Comparison of ENCODE assay signal across 10 cellular contexts in the genomic region with DNA sequence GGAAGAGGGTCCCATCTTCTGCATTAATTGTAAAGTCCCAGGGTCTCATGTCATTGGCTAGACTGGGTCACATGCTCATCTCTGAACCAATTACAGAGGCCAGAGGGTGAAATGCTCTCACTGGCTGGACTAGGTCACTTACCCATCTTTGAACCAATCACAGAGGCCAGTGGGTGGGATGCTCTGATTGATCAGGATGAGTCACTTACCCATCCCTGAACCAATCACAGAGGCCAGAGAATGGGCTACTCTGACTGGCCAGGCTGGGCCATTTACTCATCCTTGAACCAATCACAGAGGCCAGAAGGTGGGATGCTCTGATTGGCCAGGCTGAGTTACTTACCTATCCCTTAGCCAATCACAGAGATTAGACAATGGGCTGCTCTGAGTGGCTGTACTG. TPM values are rescaled to one million over a fixed set of nuclear protein-coding genes. Genes with fewer than 3 reads are reported as not detected.
DNase-seq lines count a peak whose midpoint lies in the region; ATAC-seq, FAIRE-seq and TF ChIP-seq lines count a peak whose summit lies in the region.
"Had no signal": no experiment of that assay in that cellular context is flagged by ENCODE, and none has a peak within 500 bp of the region (broad histone marks: within the 10 kb centered on the region; RNA-seq: fewer than 3 reads in every experiment).

No MANE protein-coding gene starts in this region.

- no peak overlapping the region for H4K5ac ChIP-seq in H1 (ENCODE audit: insufficient read length, low read depth, low read length)

- no peak for TF ChIP-seq POLR2A in H1 (IDR thresholded peaks at IDR 0.05; ENCODE audit: control extremely low read depth in 1 of 2, low read depth in 2 of 2, low read length in 2 of 2)

- no peak overlapping the region for H3K18ac ChIP-seq in H1 (ENCODE audit: extremely low read depth, low read length)

- no peak for TF ChIP-seq EP300 in H1 (IDR thresholded peaks at IDR 0.05; ENCODE audit: borderline replicate concordance in 1 of 2, low read depth in 2 of 2, low read length in 2 of 2)

- peak; percentile 11 for DNase-seq in activated T-cell treated with anti-CD3 and anti-CD28 coated beads for 24 hours (ENCODE audit: low read depth)
- DNase-seq in activated T-cell treated with anti-CD3 and anti-CD28 coated beads, Interleukin-2, amount 50 U/mL, for 1 hour, result no peak
- DNase-seq in PC-3, result peak; percentile 67
- DNase-seq in H1 (ENCODE audit: low read depth in 1 of 2, low spot score in 2 of 2), result no peak
- DNase-seq in smooth muscle cell (lab: John Stamatoyannopoulos, UW; ENCODE audit: unreplicated experiment), result no peak
- no peak for DNase-seq in activated effector memory CD4-positive, alpha-beta T cell treated with anti-CD3 and anti-CD28 coated beads, Interleukin-2, amount 50 U/mL, for 16 hours
- no peak for DNase-seq in progenitor cell of endocrine pancreas (ENCODE audit: low spot score, unreplicated experiment)
- DNase-seq: NCI-H526 treated with DMSO at 0.1 percent for 48 hours had no signal

- H3K4me2 ChIP-seq in PC-3 (ENCODE audit: low read length), result no peak overlapping the region
- no peak overlapping the region for H3K4me2 ChIP-seq in H1 (ENCODE audit: insufficient read depth in 1 of 2, low read depth in 2 of 2, low read length in 2 of 2)
- H3K4me2 ChIP-seq in smooth muscle cell, result no peak overlapping the region

- H3K56ac ChIP-seq in H1 (replicated peaks; ENCODE audit: insufficient read length, low read depth, low read length), result no peak overlapping the region

- H3K9me2 ChIP-seq in PC-3 (replicated peaks; ENCODE audit: low read length), result no peaks in the 10 kb centered on the region

- no peaks in the 10 kb centered on the region for H3K27me3 ChIP-seq in PC-3 (ENCODE audit: low read length)
- H3K27me3 ChIP-seq in H1 (replicated peaks in 1 of 4; ENCODE audit: control insufficient read depth in 3 of 4, extremely low read depth in 1 of 4, insufficient read depth in 3 of 4, low read length in 3 of 4), result no peaks in the 10 kb centered on the region
- H3K27me3 ChIP-seq in smooth muscle cell (ENCODE audit: low read depth), result no peaks in the 10 kb centered on the region
- H3K27me3 ChIP-seq: BLaER1 treated with 17β-estradiol and CSF1 and Interleukin-3, amounts not matched to agents 10 nM and 100 nM had no signal

- no peak for TF ChIP-seq RAD21 in H1 (IDR thresholded peaks at IDR 0.05 in 1 of 2, conservative IDR thresholded peaks at IDR 0.05 in 1 of 2; ENCODE audit: low read depth in 2 of 2, low read length in 2 of 2)

- FAIRE-seq in H1 (lab: Jason Lieb, UNC), result no peak

- POLR2A ChIA-PET in PC-3 (lab: Charles Lee; ENCODE audit: unreplicated experiment) (no interaction called here), H1 (lab: Charles Lee; ENCODE audit: partially characterized antibody) (no interaction called here)

- ATAC-seq in PC-3, result no peak
- peak; percentile 38 for ATAC-seq in stimulated activated memory B cell treated with anti-CD40 and anti-IgM and Interleukin-4, amounts not matched to agents 10 μg/mL and 1 μg/mL and 100 μg/mL, for 72 hours

- H3F3A ChIP-seq in PC-3 (ENCODE audit: low read length, unreplicated experiment) (no peaks in the 10 kb centered on the region), smooth muscle cell (ENCODE audit: low read depth) (no peaks in the 10 kb centered on the region)

- H3K4me3 Mint-ChIP-seq in stimulated activated memory B cell treated with anti-CD40 and anti-IgM and Interleukin-4, amounts not matched to agents 10 μg/mL and 1 μg/mL and 100 μg/mL, for 72 hours, result no peak overlapping the region
- no peak overlapping the region for H3K4me3 Mint-ChIP-seq in progenitor cell of endocrine pancreas (ENCODE audit: low read depth)

- peaks cover 12% of the 10 kb centered on the region for H3K27me3 Mint-ChIP-seq in stimulated activated memory B cell treated with anti-CD40 and anti-IgM and Interleukin-4, amounts not matched to agents 10 μg/mL and 1 μg/mL and 100 μg/mL, for 72 hours
- H3K27me3 Mint-ChIP-seq in progenitor cell of endocrine pancreas, result peaks cover 3% of the 10 kb centered on the region

- H3K36me3 ChIP-seq in PC-3 (ENCODE audit: low read depth, low read length) (peaks cover 33% of the 10 kb centered on the region), H1 (ENCODE audit: control insufficient read depth in 2 of 4, insufficient read depth in 4 of 4, low read length in 3 of 4) (no peaks in the 10 kb centered on the region), smooth muscle cell (ENCODE audit: low read depth) (no peaks in the 10 kb centered on the region)
- H3K36me3 ChIP-seq: BLaER1 treated with 17β-estradiol and CSF1 and Interleukin-3, amounts not matched to agents 10 nM and 100 nM had no signal

- H3K4me3 ChIP-seq in PC-3 (ENCODE audit: low read length), result no peak overlapping the region
- H3K4me3 ChIP-seq in H1 (ENCODE audit: extremely low read depth in 1 of 4, insufficient read depth in 2 of 4, low read depth in 3 of 4, low read length in 4 of 4), result no peak overlapping the region
- no peak overlapping the region for H3K4me3 ChIP-seq in smooth muscle cell
- H3K4me3 ChIP-seq: BLaER1 treated with 17β-estradiol and CSF1 and Interleukin-3, amounts not matched to agents 10 nM and 100 nM had no signal

- H2BK12ac ChIP-seq in H1 (ENCODE audit: low read depth, low read length), result no peak overlapping the region

- H3K4ac ChIP-seq in H1 (replicated peaks; ENCODE audit: insufficient read length, low read depth, low read length), result no peak overlapping the region

- peaks cover 4% of the 10 kb centered on the region for H3K9me3 Mint-ChIP-seq in stimulated activated memory B cell treated with anti-CD40 and anti-IgM and Interleukin-4, amounts not matched to agents 10 μg/mL and 1 μg/mL and 100 μg/mL, for 72 hours
- no peaks in the 10 kb centered on the region for H3K9me3 Mint-ChIP-seq in progenitor cell of endocrine pancreas (ENCODE audit: low read depth)

- H2BK120ac ChIP-seq in H1 (replicated peaks; ENCODE audit: low read depth, low read length), result no peak overlapping the region

- intact Hi-C loops in PC-3 (cut with micrococcal nuclease), result no loop called here

- H2BK20ac ChIP-seq in H1 (ENCODE audit: low read length), result no peak overlapping the region

- H4K20me1 ChIP-seq in PC-3 (ENCODE audit: low read length) (peaks cover 3% of the 10 kb centered on the region; the same call in 1 of the 2 replicates), H1 (replicated peaks in 1 of 2; ENCODE audit: control insufficient read depth in 1 of 2, insufficient read depth in 2 of 2, low read length in 2 of 2) (no peaks in the 10 kb centered on the region), smooth muscle cell (ENCODE audit: low read depth) (no peaks in the 10 kb centered on the region)
- H4K20me1 ChIP-seq: BLaER1 treated with 17β-estradiol and CSF1 and Interleukin-3, amounts not matched to agents 10 nM and 100 nM had no signal

- H3K27ac Mint-ChIP-seq in stimulated activated memory B cell treated with anti-CD40 and anti-IgM and Interleukin-4, amounts not matched to agents 10 μg/mL and 1 μg/mL and 100 μg/mL, for 72 hours, result no peak overlapping the region
- H3K27ac Mint-ChIP-seq in progenitor cell of endocrine pancreas, result no peak overlapping the region

- H4K91ac ChIP-seq in H1 (replicated peaks; ENCODE audit: insufficient read length, low read length), result no peak overlapping the region

- CTCF ChIA-PET in PC-3 (lab: Charles Lee), result no interaction called here
- CTCF ChIA-PET in H1 (lab: Charles Lee; ENCODE audit: partially characterized antibody), result interaction anchor here (1.1 to 1.8 kb wide), 4 partner anchors 13 to 224 kb away, joined by 3 to 4 read pairs (median 4); no protein-coding TSS in a partner anchor

- no peak overlapping the region for H2AK5ac ChIP-seq in H1 (ENCODE audit: low read depth, low read length)

- no TSS peak for BruUV-seq in PC-3 (replicated peaks; lab: Mats Ljungman, UMichigan)

- H3K23ac ChIP-seq in H1 (ENCODE audit: insufficient read length), result no peak overlapping the region

- H3K79me2 ChIP-seq in PC-3 (ENCODE audit: low read length) (peaks cover 68% of the 10 kb centered on the region), H1 (ENCODE audit: control insufficient read depth in 1 of 2, insufficient read depth in 2 of 2, low read length in 2 of 2) (no peaks in the 10 kb centered on the region), smooth muscle cell (ENCODE audit: low read depth) (no peaks in the 10 kb centered on the region)

- no peaks in the 10 kb centered on the region for H3K23me2 ChIP-seq in H1 (ENCODE audit: low read depth, low read length)

- no peak overlapping the region for H2BK5ac ChIP-seq in H1 (ENCODE audit: low read depth, low read length)

- no peak overlapping the region for H3K27ac ChIP-seq in PC-3 (ENCODE audit: low read length)
- no peak overlapping the region for H3K27ac ChIP-seq in H1 (ENCODE audit: low read depth, low read length)
- H3K27ac ChIP-seq in smooth muscle cell (ENCODE audit: low read depth), result no peak overlapping the region
- H3K27ac ChIP-seq: BLaER1 treated with 17β-estradiol and CSF1 and Interleukin-3, amounts not matched to agents 10 nM and 100 nM had no signal

- no peak for TF ChIP-seq CTCF in PC-3 (conservative IDR thresholded peaks at IDR 0.05; ENCODE audit: low read depth, low read length)
- no peak for TF ChIP-seq CTCF in H1 (IDR thresholded peaks at IDR 0.05; ENCODE audit: control extremely low read depth in 1 of 3, insufficient read depth in 1 of 3, low read depth in 1 of 3, low read length in 3 of 3)
- no peak for TF ChIP-seq CTCF in smooth muscle cell (IDR thresholded peaks at IDR 0.05; ENCODE audit: borderline replicate concordance, insufficient read depth, poor library complexity, severe bottlenecking)
- no peak for TF ChIP-seq CTCF in progenitor cell of endocrine pancreas (IDR thresholded peaks at IDR 0.05; ENCODE audit: unreplicated experiment)

- H3K4me1 ChIP-seq in PC-3 (ENCODE audit: insufficient read depth, low read length) (peaks cover 11% of the 10 kb centered on the region), H1 (replicated peaks in 1 of 4; ENCODE audit: control insufficient read depth in 3 of 4, insufficient read depth in 4 of 4, low read length in 3 of 4) (peaks cover 0 to 5% (median 3%) of the 10 kb centered on the region in 4 experiments; a peak in 3 of 7 replicates), smooth muscle cell (ENCODE audit: low read depth) (no peaks in the 10 kb centered on the region)

- no peak overlapping the region; the same call in 1 of the 2 replicates for H4K8ac ChIP-seq in H1 (ENCODE audit: extremely low read depth, insufficient read depth, low read length)

- H3K79me1 ChIP-seq in H1 (ENCODE audit: low read depth, low read length), result no peaks in the 10 kb centered on the region

- H3K14ac ChIP-seq in H1 (ENCODE audit: insufficient read length), result no peak overlapping the region

- H2BK15ac ChIP-seq in H1 (ENCODE audit: low read length), result no peak overlapping the region

- no peaks in the 10 kb centered on the region for H3K9me3 ChIP-seq in PC-3 (ENCODE audit: low read length)
- H3K9me3 ChIP-seq in H1 (ENCODE audit: insufficient read depth in 2 of 2, low read depth in 1 of 2, low read length in 1 of 2), result peaks cover 2 to 21% of the 10 kb centered on the region in 2 experiments; a peak in 1 of 4 replicates
- no peaks in the 10 kb centered on the region for H3K9me3 ChIP-seq in smooth muscle cell (replicated peaks; ENCODE audit: low read depth)

- no peaks in the 10 kb centered on the region for H3K36me3 Mint-ChIP-seq in stimulated activated memory B cell treated with anti-CD40 and anti-IgM and Interleukin-4, amounts not matched to agents 10 μg/mL and 1 μg/mL and 100 μg/mL, for 72 hours
- peaks cover 2% of the 10 kb centered on the region for H3K36me3 Mint-ChIP-seq in progenitor cell of endocrine pancreas (ENCODE audit: insufficient read depth)

- H3K4me1 Mint-ChIP-seq in stimulated activated memory B cell treated with anti-CD40 and anti-IgM and Interleukin-4, amounts not matched to agents 10 μg/mL and 1 μg/mL and 100 μg/mL, for 72 hours, result no peaks in the 10 kb centered on the region
- H3K4me1 Mint-ChIP-seq in progenitor cell of endocrine pancreas (ENCODE audit: low read depth), result peaks cover 3% of the 10 kb centered on the region

- H3K9ac ChIP-seq in PC-3 (ENCODE audit: low read length) (no peak overlapping the region), H1 (replicated peaks in 1 of 4; ENCODE audit: extremely low read depth in 1 of 4, low read depth in 3 of 4, low read length in 3 of 4) (no peak overlapping the region), smooth muscle cell (ENCODE audit: low read depth) (no peak overlapping the region)
- H3K9ac ChIP-seq: BLaER1 treated with 17β-estradiol and CSF1 and Interleukin-3, amounts not matched to agents 10 nM and 100 nM had no signal

- H2AFZ ChIP-seq in PC-3 (ENCODE audit: low read length) (no peak overlapping the region), H1 (ENCODE audit: low read length) (no peak overlapping the region), smooth muscle cell (ENCODE audit: low read depth) (no peak overlapping the region)

RNA-seq across cellular contexts. Expression of a gene that starts 5.3 kb away (rescaled TPM):
- 115 and 130 TPM in 2 replicates for total RNA-seq in PC-3 (2014; rRNA removed)
- total RNA-seq in H1 (2021; fragmentation: NEBNext Ultra II Directional; extraction: Animal tissue kit (Norgen Biotek cat#: 25700)), result 0.43 and 0.54 TPM in 2 replicates
- polyA plus RNA-seq in H1 (2011; rRNA removed), result 0.45 and 0.52 TPM in 2 replicates
- polyA plus RNA-seq in H1 (2011; cell fraction: cytosol; rRNA removed), result 0.45 TPM
- 0.77 TPM for polyA plus RNA-seq in H1 (2011; cell fraction: nucleus; rRNA removed)
- 0.35 to 0.93 TPM (median 0.72 TPM) in 4 replicates for polyA plus RNA-seq in H1 (2012, experiment 1 of 2)
- polyA plus RNA-seq in H1 (2012, experiment 2 of 2), result 0.84 TPM
- polyA plus RNA-seq in H1 (2013, experiment 1 of 2), result 0.26 TPM
- polyA plus RNA-seq in H1 (2013, experiment 2 of 2), result 0.39 TPM
- polyA minus RNA-seq in H1 (2011; rRNA and poly(A)+ RNA removed), result 0.41 and 0.46 TPM in 2 replicates
- 1.2 TPM for polyA minus RNA-seq in H1 (2011; cell fraction: cytosol; rRNA and poly(A)+ RNA removed)
- polyA minus RNA-seq in H1 (2011; cell fraction: nucleus; rRNA and poly(A)+ RNA removed), result 0.60 TPM
- 1.7 and 10.2 TPM in 2 replicates for total RNA-seq in smooth muscle cell
- 1.2 and 8.0 TPM in 2 replicates for polyA plus RNA-seq in smooth muscle cell
- 1.1 and 2.5 TPM in 2 replicates for total RNA-seq in progenitor cell of endocrine pancreas

RNA-seq across cellular contexts. Expression of a gene that starts 41.0 kb away (rescaled TPM):
- total RNA-seq in PC-3 (2014; rRNA removed) (395 and 412 TPM in 2 replicates), smooth muscle cell (123 and 167 TPM in 2 replicates), progenitor cell of endocrine pancreas (497 and 500 TPM in 2 replicates)
- 873 and 888 TPM in 2 replicates for total RNA-seq in H1 (2021; fragmentation: NEBNext Ultra II Directional; extraction: Animal tissue kit (Norgen Biotek cat#: 25700))
- polyA plus RNA-seq in H1 (2011; rRNA removed) (528 and 645 TPM in 2 replicates), smooth muscle cell (226 and 238 TPM in 2 replicates)
- 260 TPM for polyA plus RNA-seq in H1 (2011; cell fraction: cytosol; rRNA removed)
- 826 TPM for polyA plus RNA-seq in H1 (2011; cell fraction: nucleus; rRNA removed)
- polyA plus RNA-seq in H1 (2012, experiment 1 of 2), result 649 to 848 TPM (median 690 TPM) in 4 replicates
- polyA plus RNA-seq in H1 (2012, experiment 2 of 2), result 847 TPM
- 606 TPM for polyA plus RNA-seq in H1 (2013, experiment 1 of 2)
- 550 TPM for polyA plus RNA-seq in H1 (2013, experiment 2 of 2)
- polyA minus RNA-seq in H1 (2011; rRNA and poly(A)+ RNA removed), result 439 and 460 TPM in 2 replicates
- 362 TPM for polyA minus RNA-seq in H1 (2011; cell fraction: cytosol; rRNA and poly(A)+ RNA removed)
- 312 TPM for polyA minus RNA-seq in H1 (2011; cell fraction: nucleus; rRNA and poly(A)+ RNA removed)

RNA-seq across cellular contexts. Expression of a gene that starts 47.5 kb away (rescaled TPM):
- total RNA-seq in PC-3 (2014; rRNA removed) (10.8 and 13.0 TPM in 2 replicates), smooth muscle cell (11.1 and 17.1 TPM in 2 replicates), progenitor cell of endocrine pancreas (52.4 and 54.3 TPM in 2 replicates)
- total RNA-seq in H1 (2021; fragmentation: NEBNext Ultra II Directional; extraction: Animal tissue kit (Norgen Biotek cat#: 25700)), result 16.5 TPM in 2 replicates
- polyA plus RNA-seq in H1 (2011; rRNA removed) (5.7 and 13.0 TPM in 2 replicates), smooth muscle cell (16.6 and 21.3 TPM in 2 replicates)
- 6.8 TPM for polyA plus RNA-seq in H1 (2011; cell fraction: cytosol; rRNA removed)
- 10.6 TPM for polyA plus RNA-seq in H1 (2011; cell fraction: nucleus; rRNA removed)
- polyA plus RNA-seq in H1 (2012, experiment 1 of 2), result 10.4 to 27.0 TPM (median 21.8 TPM) in 4 replicates
- 11.9 TPM for polyA plus RNA-seq in H1 (2012, experiment 2 of 2)
- 12.6 TPM for polyA plus RNA-seq in H1 (2013, experiment 1 of 2)
- polyA plus RNA-seq in H1 (2013, experiment 2 of 2), result 14.1 TPM
- polyA minus RNA-seq in H1 (2011; rRNA and poly(A)+ RNA removed), result 1.7 and 1.8 TPM in 2 replicates
- 5.1 TPM for polyA minus RNA-seq in H1 (2011; cell fraction: cytosol; rRNA and poly(A)+ RNA removed)
- 6.4 TPM for polyA minus RNA-seq in H1 (2011; cell fraction: nucleus; rRNA and poly(A)+ RNA removed)

Comparison
In these comparisons a context has a peak if more than half of its experiments do, and no peak if none do; other contexts are left out.
1. DNase-seq: peak in activated T-cell treated with anti-CD3 and anti-CD28 coated beads for 24 hours (single experiment) and PC-3 (single experiment); none in activated T-cell treated with anti-CD3 and anti-CD28 coated beads, Interleukin-2, amount 50 U/mL, for 1 hour (single experiment), H1 (0 of 2), smooth muscle cell (single experiment), activated effector memory CD4-positive, alpha-beta T cell treated with anti-CD3 and anti-CD28 coated beads, Interleukin-2, amount 50 U/mL, for 16 hours (single experiment) and progenitor cell of endocrine pancreas (single experiment).
2. RNA of a gene that starts 5.3 kb away (total RNA-seq): 115 to 130 TPM in PC-3; 1.7 to 10.2 TPM in smooth muscle cell, 1.1 to 2.5 TPM in progenitor cell of endocrine pancreas and 0.43 to 0.54 TPM in H1; every median in the first group is over 10 times any median in the second.